Comparison of ENCODE assay signal across 1 cellular context in the genomic region with DNA sequence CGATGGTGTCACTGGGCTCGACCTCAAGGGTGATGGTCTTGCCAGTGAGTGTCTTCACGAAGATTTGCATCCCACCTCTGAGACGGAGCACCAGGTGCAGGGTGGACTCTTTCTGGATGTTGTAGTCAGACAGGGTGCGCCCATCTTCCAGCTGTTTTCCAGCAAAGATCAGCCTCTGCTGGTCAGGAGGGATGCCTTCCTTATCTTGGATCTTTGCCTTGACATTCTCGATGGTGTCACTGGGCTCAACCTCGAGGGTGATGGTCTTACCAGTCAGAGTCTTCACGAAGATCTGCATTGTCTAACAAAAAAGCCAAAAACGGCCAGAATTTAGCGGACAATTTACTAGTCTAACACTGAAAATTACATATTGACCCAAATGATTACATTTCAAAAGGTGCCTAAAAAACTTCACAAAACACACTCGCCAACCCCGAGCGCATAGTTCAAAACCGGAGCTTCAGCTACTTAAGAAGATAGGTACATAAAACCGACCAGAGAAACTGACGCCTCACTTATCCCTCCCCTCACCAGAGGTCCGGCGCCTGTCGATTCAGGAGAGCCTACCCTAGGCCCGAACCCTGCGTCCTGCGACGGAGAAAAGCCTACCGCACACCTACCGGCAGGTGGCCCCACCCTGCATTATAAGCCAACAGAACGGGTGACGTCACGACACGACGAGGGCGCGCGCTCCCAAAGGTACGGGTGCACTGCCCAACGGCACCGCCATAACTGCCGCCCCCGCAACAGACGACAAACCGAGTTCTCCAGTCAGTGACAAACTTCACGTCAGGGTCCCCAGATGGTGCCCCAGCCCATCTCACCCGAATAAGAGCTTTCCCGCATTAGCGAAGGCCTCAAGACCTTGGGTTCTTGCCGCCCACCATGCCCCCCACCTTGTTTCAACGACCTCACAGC.
TF ChIP-seq lines count a peak whose summit lies in the region.

No MANE protein-coding gene starts in this region.

TF ChIP-seq in WTC11, 78 proteins besides CTCF, POLR2A, EP300 and RAD21 (continued from another document):
- TF ChIP-seq E2F4 (CRISPR knock-in tag; IDR thresholded peaks at IDR 0.05; ENCODE audit: borderline replicate concordance, low read depth) (no peak), TP53 (CRISPR knock-in tag; IDR thresholded peaks at IDR 0.05) (no peak), NFYB (CRISPR knock-in tag; conservative IDR thresholded peaks at IDR 0.05; ENCODE audit: low read depth) (no peak), PREB (CRISPR knock-in tag; IDR thresholded peaks at IDR 0.05; ENCODE audit: borderline replicate concordance) (no peak), FOXK1 (CRISPR knock-in tag; IDR thresholded peaks at IDR 0.05) (no peak)
- TF ChIP-seq, protein P1, sequence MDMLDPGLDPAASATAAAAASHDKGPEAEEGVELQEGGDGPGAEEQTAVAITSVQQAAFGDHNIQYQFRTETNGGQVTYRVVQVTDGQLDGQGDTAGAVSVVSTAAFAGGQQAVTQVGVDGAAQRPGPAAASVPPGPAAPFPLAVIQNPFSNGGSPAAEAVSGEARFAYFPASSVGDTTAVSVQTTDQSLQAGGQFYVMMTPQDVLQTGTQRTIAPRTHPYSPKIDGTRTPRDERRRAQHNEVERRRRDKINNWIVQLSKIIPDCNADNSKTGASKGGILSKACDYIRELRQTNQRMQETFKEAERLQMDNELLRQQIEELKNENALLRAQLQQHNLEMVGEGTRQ (CRISPR knock-in tag; IDR thresholded peaks at IDR 0.05) = no peak
